ENCODE assay signal across 9 cellular contexts in genomic region chr12:46214668-46215429, GRCh38. TPM values are rescaled to one million over a fixed set of nuclear protein-coding genes. Genes with fewer than 3 reads are reported as not detected.
DNase-seq lines count a peak whose midpoint lies in the region; ATAC-seq and TF ChIP-seq lines count a peak whose summit lies in the region.
"Had no signal": no experiment of that assay in that cellular context is flagged by ENCODE, and none has a peak within 500 bp of the region (broad histone marks: within the 10 kb centered on the region; RNA-seq: fewer than 3 reads in every experiment).

No MANE protein-coding gene starts in this region.

- peaks cover 3% of the 10 kb centered on the region for H3F3A ChIP-seq in PC-3 (ENCODE audit: low read length, unreplicated experiment)

- no peak overlapping the region for H3K27ac ChIP-seq in PC-3 (ENCODE audit: low read length)

- peak overlapping the region; percentile 100 for H3K27ac Mint-ChIP-seq in activated naive CD4-positive, alpha-beta T cell treated with anti-CD3 and anti-CD28 coated beads for 36 hours

- TF ChIP-seq POLR2A in GM18505 (IDR thresholded peaks at IDR 0.05; ENCODE audit: borderline replicate concordance, extremely low read depth, insufficient read depth, insufficient read length): peak; percentile 19

- CTCF ChIA-PET in activated naive CD4-positive, alpha-beta T cell treated with anti-CD3 and anti-CD28 coated beads for 36 hours (lab: Charles Lee): interaction anchor here (0.6 to 1.4 kb wide), 3 partner anchors 55 to 1543 kb away, joined by 3 to 7 read pairs (median 3); no protein-coding TSS in a partner anchor
- CTCF ChIA-PET in PC-3 (lab: Charles Lee): interaction anchor here (0.5 kb wide), 1 partner anchor 1332 kb away, joined by 3 read pairs; no protein-coding TSS in a partner anchor

- no peak overlapping the region for H2AFZ ChIP-seq in PC-3 (ENCODE audit: low read length)

- peak; percentile 28 for DNase-seq in RPMI7951 (ENCODE audit: low read depth)
- peak; percentile 90 for DNase-seq in activated naive CD4-positive, alpha-beta T cell treated with anti-CD3 and anti-CD28 coated beads for 36 hours
- peak; percentile 71 to 79 for DNase-seq in stimulated activated CD4-positive, alpha-beta T cell treated with anti-CD3 and anti-CD28 coated beads, Interleukin-2, amount 100 ng/mL, for 24 hours
- DNase-seq in PC-3: no peak
- DNase-seq in cerebellar nuclear complex (lab: John Stamatoyannopoulos, UW): no peak
- DNase-seq in GM10266 (ENCODE audit: extremely low spot score): no peak

- H3K4me2 ChIP-seq in PC-3 (ENCODE audit: low read length): no peak overlapping the region

- peaks cover 95% of the 10 kb centered on the region for H3K4me1 Mint-ChIP-seq in activated naive CD4-positive, alpha-beta T cell treated with anti-CD3 and anti-CD28 coated beads for 36 hours (ENCODE audit: low read depth)

- intact Hi-C loops in activated naive CD4-positive, alpha-beta T cell treated with anti-CD3 and anti-CD28 coated beads for 36 hours (cut with micrococcal nuclease): loop anchor here (1.0 to 10.0 kb wide), 14 partner anchors 55 to 1492 kb away; partner anchors contain the start of genes ANO6, ARID2, RPAP3 and SCAF11
- intact Hi-C loops in PC-3 (cut with micrococcal nuclease): no loop called here

- peaks cover 5% of the 10 kb centered on the region; the same call in 1 of the 2 replicates for H4K20me1 ChIP-seq in PC-3 (ENCODE audit: low read length)

- H3K27me3 ChIP-seq in PC-3 (ENCODE audit: low read length): no peaks in the 10 kb centered on the region

- BruUV-seq in PC-3 (replicated peaks; lab: Mats Ljungman, UMichigan): no TSS peak

- H3K4me1 ChIP-seq in PC-3 (ENCODE audit: insufficient read depth, low read length): peaks cover 32% of the 10 kb centered on the region

- H3K27me3 Mint-ChIP-seq in activated naive CD4-positive, alpha-beta T cell treated with anti-CD3 and anti-CD28 coated beads for 36 hours (ENCODE audit: low read depth): no peaks in the 10 kb centered on the region

- H3K4me3 ChIP-seq in PC-3 (ENCODE audit: low read length): no peak overlapping the region

- ATAC-seq in GM18505 (IDR thresholded peaks at IDR 0.05; ENCODE audit: unreplicated experiment): peak; percentile 54
- ATAC-seq in HG02763 (IDR thresholded peaks at IDR 0.05; ENCODE audit: unreplicated experiment): peak; percentile 55
- ATAC-seq in PC-3: no peak
- ATAC-seq: HCT116 had no signal

- H3K9ac ChIP-seq in PC-3 (ENCODE audit: low read length): no peak overlapping the region

- POLR2A ChIA-PET in PC-3 (lab: Charles Lee; ENCODE audit: unreplicated experiment): no interaction called here

- H3K9me3 ChIP-seq in PC-3 (ENCODE audit: low read length): no peaks in the 10 kb centered on the region

- H3K79me2 ChIP-seq in PC-3 (ENCODE audit: low read length): peaks cover 63% of the 10 kb centered on the region

- H3K36me3 ChIP-seq in PC-3 (ENCODE audit: low read depth, low read length): peaks cover 54% of the 10 kb centered on the region

- H3K9me3 Mint-ChIP-seq in activated naive CD4-positive, alpha-beta T cell treated with anti-CD3 and anti-CD28 coated beads for 36 hours: no peaks in the 10 kb centered on the region

- H3K4me3 Mint-ChIP-seq in activated naive CD4-positive, alpha-beta T cell treated with anti-CD3 and anti-CD28 coated beads for 36 hours: peak overlapping the region; percentile 73

- peaks cover 61% of the 10 kb centered on the region for H3K36me3 Mint-ChIP-seq in activated naive CD4-positive, alpha-beta T cell treated with anti-CD3 and anti-CD28 coated beads for 36 hours (ENCODE audit: low read depth)

- TF ChIP-seq CTCF in PC-3 (conservative IDR thresholded peaks at IDR 0.05; ENCODE audit: low read depth, low read length) (no peak), GM10266 (IDR thresholded peaks at IDR 0.05; ENCODE audit: control insufficient read depth, insufficient read depth, low read depth, missing control alignments) (no peak)

- H3K9me2 ChIP-seq in PC-3 (replicated peaks; ENCODE audit: low read length): no peaks in the 10 kb centered on the region

RNA-seq across cellular contexts. Expression of gene SLC38A1, which starts 54.0 kb away (rescaled TPM):
- total RNA-seq in RPMI7951 (2014; rRNA removed; shearing (Covaris generic)): 6.2 and 7.3 TPM in 2 replicates
- 100 to 1,000 TPM; 105 to 110 TPM for total RNA-seq in activated naive CD4-positive, alpha-beta T cell treated with anti-CD3 and anti-CD28 coated beads for 36 hours
- total RNA-seq in PC-3 (2014; rRNA removed): 101 and 107 TPM in 2 replicates

Comparison
In these comparisons a context has a peak if more than half of its experiments do, and no peak if none do; other contexts are left out.
1. DNase-seq: peak in RPMI7951 (single experiment), activated naive CD4-positive, alpha-beta T cell treated with anti-CD3 and anti-CD28 coated beads for 36 hours (single experiment) and stimulated activated CD4-positive, alpha-beta T cell treated with anti-CD3 and anti-CD28 coated beads, Interleukin-2, amount 100 ng/mL, for 24 hours (2 of 2); none in PC-3 (single experiment), cerebellar nuclear complex (0 of 2) and GM10266 (single experiment).
2. RNA of gene SLC38A1, which starts 54.0 kb away (total RNA-seq): 105 to 110 TPM in activated naive CD4-positive, alpha-beta T cell treated with anti-CD3 and anti-CD28 coated beads for 36 hours and 101 to 107 TPM in PC-3; 6.2 to 7.3 TPM in RPMI7951; every median in the first group is over 10 times any median in the second.